ENCODE assay signal across 9 cellular contexts in the genomic region with DNA sequence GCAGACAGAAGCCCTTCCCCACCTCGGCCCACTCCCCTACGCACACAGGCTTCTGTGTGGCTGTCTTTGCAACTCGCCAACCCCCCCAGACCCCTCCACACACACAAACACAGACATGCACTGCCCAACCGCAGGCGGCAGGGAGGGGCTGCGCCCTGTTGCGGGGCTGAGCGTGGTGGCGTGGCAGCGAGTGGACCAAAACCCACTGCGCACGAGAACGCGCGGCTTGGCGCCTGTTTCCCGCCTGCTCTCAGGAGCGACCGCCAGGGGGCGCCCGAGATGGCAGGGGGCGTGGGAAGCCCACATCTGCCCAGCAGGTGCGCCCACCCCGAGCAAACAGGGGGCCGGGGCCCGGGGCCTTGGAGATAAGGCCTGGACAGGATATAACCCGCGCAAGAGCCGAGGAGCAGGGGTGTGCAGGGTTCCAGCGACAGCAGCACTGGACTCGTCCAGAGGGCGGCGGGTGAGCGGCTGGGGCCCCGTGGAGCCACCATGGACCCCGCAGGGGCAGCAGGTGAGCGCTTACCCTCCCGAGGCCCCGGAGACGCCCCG. TPM values are rescaled to one million over a fixed set of nuclear protein-coding genes. Genes with fewer than 3 reads are reported as not detected.
DNase-seq lines count a peak whose midpoint lies in the region; ATAC-seq, FAIRE-seq and TF ChIP-seq lines count a peak whose summit lies in the region.
"Had no signal": no experiment of that assay in that cellular context is flagged by ENCODE, and none has a peak within 500 bp of the region (broad histone marks: within the 10 kb centered on the region; RNA-seq: fewer than 3 reads in every experiment).

A gene with protein sequence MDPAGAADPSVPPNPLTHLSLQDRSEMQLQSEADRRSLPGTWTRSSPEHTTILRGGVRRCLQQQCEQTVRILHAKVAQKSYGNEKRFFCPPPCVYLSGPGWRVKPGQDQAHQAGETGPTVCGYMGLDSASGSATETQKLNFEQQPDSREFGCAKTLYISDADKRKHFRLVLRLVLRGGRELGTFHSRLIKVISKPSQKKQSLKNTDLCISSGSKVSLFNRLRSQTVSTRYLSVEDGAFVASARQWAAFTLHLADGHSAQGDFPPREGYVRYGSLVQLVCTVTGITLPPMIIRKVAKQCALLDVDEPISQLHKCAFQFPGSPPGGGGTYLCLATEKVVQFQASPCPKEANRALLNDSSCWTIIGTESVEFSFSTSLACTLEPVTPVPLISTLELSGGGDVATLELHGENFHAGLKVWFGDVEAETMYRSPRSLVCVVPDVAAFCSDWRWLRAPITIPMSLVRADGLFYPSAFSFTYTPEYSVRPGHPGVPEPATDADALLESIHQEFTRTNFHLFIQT (plus strand): TSS at position 410 of the 552 bp plus-strand sequence. CDS start 83 bp downstream, at position 493.

- no peaks in the 10 kb centered on the region for H3K9me3 Mint-ChIP-seq in naive thymus-derived CD8-positive, alpha-beta T cell

- peaks cover 0 to 2% (median 0%) of the 10 kb centered on the region in 3 donors for H3K36me3 Mint-ChIP-seq in naive thymus-derived CD8-positive, alpha-beta T cell

- peak within 1 kb of the TSS in 1 of 10 donors; percentile 29 for H3K4me3 Mint-ChIP-seq in naive thymus-derived CD8-positive, alpha-beta T cell

- peaks cover 0 to 11% (median 7%) of the 10 kb centered on the region in 4 donors for H3K4me1 Mint-ChIP-seq in naive thymus-derived CD8-positive, alpha-beta T cell

- TF ChIP-seq POLR2A in K562 (conservative IDR thresholded peaks at IDR 0.05), result no peak

- H3K9me2 ChIP-seq in SK-N-SH, result no peaks in the 10 kb centered on the region

- H3K79me2 ChIP-seq in SK-N-SH (ENCODE audit: insufficient read depth), result no peaks in the 10 kb centered on the region
- H3K79me2 ChIP-seq in K562 (ENCODE audit: control insufficient read depth, insufficient read depth, low read length), result no peaks in the 10 kb centered on the region

- TF ChIP-seq EP300 in SK-N-SH (IDR thresholded peaks at IDR 0.05; ENCODE audit: borderline replicate concordance in 1 of 2, low read depth in 1 of 2, low read length in 1 of 2), result no peak
- no peak for TF ChIP-seq EP300 in K562 (IDR thresholded peaks at IDR 0.05; ENCODE audit: low read length)

- H3K9me3 ChIP-seq in SK-N-SH, result no peaks in the 10 kb centered on the region
- no peaks in the 10 kb centered on the region for H3K9me3 ChIP-seq in K562 (replicated peaks; ENCODE audit: control insufficient read depth, insufficient read depth, low read depth, low read length)

- no peaks in the 10 kb centered on the region for H3K9me1 ChIP-seq in K562 (ENCODE audit: control insufficient read depth, insufficient read depth, low read length)

- intact Hi-C loops in K562 (cut with micrococcal nuclease), result no loop called here

- H3K4me3 ChIP-seq in SK-N-SH (ENCODE audit: low read depth in 2 of 2, low read length in 1 of 2) (peak within 1 kb of the TSS in 1 of 2 experiments; percentile 44; a peak in 1 of 4 replicates), K562 (no peak within 1 kb of the TSS)

- POLR2A ChIA-PET in SK-N-SH (lab: Yijun Ruan, JAX) (no interaction called here), K562 (lab: Yijun Ruan, JAX) (no interaction called here)
- POLR2A ChIA-PET in naive thymus-derived CD8-positive, alpha-beta T cell (lab: Charles Lee), result no interaction called here

- in situ Hi-C loops in K562 (cut with MboI), result no loop called here

- no peaks in the 10 kb centered on the region; the same call in 1 of the 2 replicates for H3K27me3 ChIP-seq in SK-N-SH (ENCODE audit: insufficient read depth)
- H3K27me3 ChIP-seq in K562 (ENCODE audit: control insufficient read depth in 2 of 2, insufficient read depth in 2 of 2, low read length in 2 of 2), result peaks cover 0 to 48% of the 10 kb centered on the region in 2 experiments; a peak in 3 of 5 replicates

- H3K36me3 ChIP-seq in SK-N-SH (replicated peaks in 1 of 2; ENCODE audit: control insufficient read depth in 1 of 2, insufficient read depth in 2 of 2, low read length in 1 of 2) (no peaks in the 10 kb centered on the region), K562 (ENCODE audit: control insufficient read depth, insufficient read depth, low read length) (no peaks in the 10 kb centered on the region)

- no peak within 1 kb of the TSS for H3K9ac ChIP-seq in SK-N-SH
- H3K9ac ChIP-seq in K562 (ENCODE audit: insufficient read depth in 1 of 2, low read depth in 2 of 2, low read length in 2 of 2), result peak within 1 kb of the TSS in 1 of 2 experiments; percentile 46; a peak in 2 of 4 replicates

- no peaks in the 10 kb centered on the region for H4K20me1 ChIP-seq in SK-N-SH (ENCODE audit: insufficient read depth)
- no peaks in the 10 kb centered on the region; the same call in 1 of the 2 replicates for H4K20me1 ChIP-seq in K562 (replicated peaks; ENCODE audit: control insufficient read depth, insufficient read depth, low read length)

- TF ChIP-seq RAD21 in SK-N-SH (IDR thresholded peaks at IDR 0.05; ENCODE audit: low read length) (no peak), K562 (CRISPR knock-in tag; conservative IDR thresholded peaks at IDR 0.05 in 1 of 2, IDR thresholded peaks at IDR 0.05 in 1 of 2) (peak in 1 of 2 experiments; percentile 39; a peak in 2 of 4 replicates)

- H3K27me3 Mint-ChIP-seq in naive thymus-derived CD8-positive, alpha-beta T cell, result peaks cover 17 to 84% (median 52%) of the 10 kb centered on the region in 5 donors

- H2AFZ ChIP-seq in SK-N-SH (ENCODE audit: low read depth) (no peak within 1 kb of the TSS), K562 (ENCODE audit: low read depth, low read length) (peak within 1 kb of the TSS; percentile 74)

- DNase-seq in ELR (ENCODE audit: low read depth) (peak; percentile 32), SK-N-SH (peak; percentile 90), K562 (ENCODE audit: extremely low read depth in 1 of 4, low spot score in 3 of 4) (peak; percentile 61 to 82 (median 74)), DMS 273 treated with DMSO at 0.1 percent for 48 hours (lab: John Stamatoyannopoulos, UW) (no peak), MV-4-11 (lab: John Stamatoyannopoulos, UW) (no peak)
- peak in 7 of 10 donors; percentile 25 to 58 (median 34) for DNase-seq in naive thymus-derived CD8-positive, alpha-beta T cell

- TF ChIP-seq CTCF in SK-N-SH (IDR thresholded peaks at IDR 0.05), result peak; percentile 80
- peak; percentile 75 to 94 (median 87) for TF ChIP-seq CTCF in K562 (IDR thresholded peaks at IDR 0.05 in 2 of 3, conservative IDR thresholded peaks at IDR 0.05 in 1 of 3; ENCODE audit: insufficient read depth in 2 of 3, low read depth in 1 of 3, low read length in 3 of 3)

- no TSS peak for BruUV-seq in K562 (replicated peaks; lab: Mats Ljungman, UMichigan)

- no peak for FAIRE-seq in K562 (lab: Jason Lieb, UNC)

- H3K4me2 ChIP-seq in SK-N-SH, result no peak within 1 kb of the TSS
- peak within 1 kb of the TSS; percentile 46 for H3K4me2 ChIP-seq in K562 (ENCODE audit: insufficient read depth, low read length)

- 33% methylated on average over 12 of the region's 41 CpGs for WGBS in SK-N-SH (ENCODE audit: low lambda C conversion rate)
- WGBS in K562 (ENCODE audit: insufficient coverage, low coverage, missing lambda C conversion rate), result 15% methylated on average over 34 of the region's 41 CpGs

- H3K4me1 ChIP-seq in SK-N-SH (ENCODE audit: control insufficient read depth in 1 of 2, insufficient read depth in 2 of 2, low read depth in 1 of 2, low read length in 1 of 2) (peaks cover 0 to 2% of the 10 kb centered on the region in 2 experiments; a peak in 2 of 4 replicates), K562 (replicated peaks in 1 of 2; ENCODE audit: control insufficient read depth in 2 of 2, insufficient read depth in 2 of 2, low read length in 2 of 2) (peaks cover 4 to 27% of the 10 kb centered on the region in 2 experiments; a peak in 3 of 5 replicates)

- CTCF ChIA-PET in SK-N-SH (lab: Yijun Ruan, JAX), result interaction anchor here (0.9 to 8.1 kb wide), 6 partner anchors 9 to 464 kb away, joined by 3 to 100 read pairs (median 5); no protein-coding TSS in a partner anchor
- CTCF ChIA-PET in K562 (lab: Yijun Ruan, JAX; ENCODE audit: low intra/inter-chr PET ratio), result interaction anchor here (0.6 to 2.6 kb wide), 3 partner anchors 13 to 465 kb away, joined by 3 to 12 read pairs (median 8); no protein-coding TSS in a partner anchor

- no peak within 1 kb of the TSS for H3K27ac ChIP-seq in SK-N-SH (ENCODE audit: low read depth in 2 of 2, low read length in 1 of 2)
- H3K27ac ChIP-seq in K562 (ENCODE audit: extremely low read depth, low read depth, low read length), result no peak within 1 kb of the TSS

- H3F3A ChIP-seq in SK-N-SH (replicated peaks; ENCODE audit: insufficient read depth), result no peaks in the 10 kb centered on the region

- peak; percentile 84 for ATAC-seq in K562
- no peak for ATAC-seq in naive thymus-derived CD8-positive, alpha-beta T cell
- no peak for ATAC-seq in HG03571 (IDR thresholded peaks at IDR 0.05; ENCODE audit: unreplicated experiment)
- ATAC-seq in GM19467 (IDR thresholded peaks at IDR 0.05; ENCODE audit: unreplicated experiment), result no peak

- H3K27ac Mint-ChIP-seq in naive thymus-derived CD8-positive, alpha-beta T cell, result no peak within 1 kb of the TSS

TF ChIP-seq in K562, 482 proteins besides CTCF, POLR2A, EP300 and RAD21 (continues in another document):
- TF ChIP-seq SP2 (IDR thresholded peaks at IDR 0.05; ENCODE audit: extremely low read depth, low read depth, low read length, poor library complexity, severe bottlenecking) (no peak), U2AF2 (optimal IDR thresholded peaks at IDR 0.05; ENCODE audit: low read depth, low read length) (no peak), KLF6 (CRISPR knock-in tag; IDR thresholded peaks at IDR 0.05; ENCODE audit: borderline replicate concordance) (no peak)

RNA-seq across cellular contexts. Expression of the gene that starts here (rescaled TPM):
- not detected in 2 replicates for polyA plus RNA-seq in SK-N-SH (2012; rRNA removed)
- not detected in 2 replicates for polyA plus RNA-seq in SK-N-SH (2012; cell fraction: cytosol; rRNA removed)
- 0.05 and 0.11 TPM in 2 replicates for polyA plus RNA-seq in SK-N-SH (2012; cell fraction: nucleus; rRNA removed)
- total RNA-seq in K562 (2011; cell fraction: chromatin; rRNA removed; ENCODE audit: low replicate concordance), result not detected in 2 replicates
- not detected in 2 replicates for total RNA-seq in K562 (2011; cell fraction: nucleolus; rRNA removed)
- total RNA-seq in K562 (2011; cell fraction: nucleoplasm; rRNA removed), result not detected in 2 replicates
- not detected in 2 replicates for total RNA-seq in K562 (2014; rRNA removed)
- total RNA-seq in K562 (2014; rRNA removed; fragmentation: Illumina TruSeq; extraction: Trizol), result not detected in 2 replicates
- total RNA-seq in K562 (2015; rRNA removed; fragmentation: Illumina TruSeq; extraction: Trizol), result not detected in 2 replicates
- total RNA-seq in K562 (2021), result not detected in 2 replicates
- not detected in 2 replicates for polyA plus RNA-seq in K562 (2011; rRNA removed)
- not detected in 2 replicates for polyA plus RNA-seq in K562 (2011; cell fraction: cytosol; rRNA removed)
- polyA plus RNA-seq in K562 (2011; cell fraction: nucleus; rRNA removed), result not detected in 2 replicates
- polyA plus RNA-seq in K562 (2012), result not detected in 2 replicates
- polyA plus RNA-seq in K562 (2014; fragmentation: Illumina TruSeq; extraction: Trizol), result not detected in 2 replicates
- not detected for polyA plus RNA-seq in K562 (2014; fragmentation: Nextera tagmentation; extraction: Ambion mirVana)
- not detected in 2 replicates for polyA plus RNA-seq in K562 (2014; rRNA removed)
- polyA minus RNA-seq in K562 (2011; rRNA and poly(A)+ RNA removed), result not detected in 2 replicates
- polyA minus RNA-seq in K562 (2011; cell fraction: cytosol; rRNA and poly(A)+ RNA removed), result not detected in 2 replicates
- polyA minus RNA-seq in K562 (2011; cell fraction: nucleus; rRNA and poly(A)+ RNA removed), result not detected in 2 replicates
- total RNA-seq in naive thymus-derived CD8-positive, alpha-beta T cell, result not detected
- polyA plus RNA-seq in naive thymus-derived CD8-positive, alpha-beta T cell, result not detected
- total RNA-seq: lung microvascular endothelial cell had no signal

Comparison
In these comparisons a context has a peak if more than half of its experiments do, and no peak if none do; other contexts are left out.
1. Peak in DNase-seq in SK-N-SH; RNA of the gene not detected or under 1 TPM.
2. Peak in DNase-seq, ATAC-seq and H3K4me2 ChIP-seq in K562; RNA of the gene not detected or under 1 TPM.
3. Peak in DNase-seq in naive thymus-derived CD8-positive, alpha-beta T cell; RNA of the gene not detected or under 1 TPM.